ENCODE assay signal across 7 cellular contexts in genomic region chr12:112107728-112108447, GRCh38. TPM values are rescaled to one million over a fixed set of nuclear protein-coding genes. Genes with fewer than 3 reads are reported as not detected.
A peak's percentile ranks its signal among the peaks of the same experiment; 100 is the strongest.
DNase-seq lines count a peak whose midpoint lies in the region; ATAC-seq and TF ChIP-seq lines count a peak whose summit lies in the region.

No MANE protein-coding gene starts in this region.

- peak overlapping the region; percentile 86 for H4K8ac ChIP-seq in trophoblast cell (ENCODE audit: low read depth, low read length)

- CTCF ChIA-PET in activated CD8-positive, alpha-beta memory T cell treated with anti-CD3 and anti-CD28 coated beads, Interleukin-2, amount 10 ng/mL, durations not matched to agents 7 days and 5 days (lab: Charles Lee): interaction anchor here (0.8 to 1.5 kb wide), 8 partner anchors 10 to 94 kb away, joined by 3 to 7 read pairs (median 4); partner anchors contain the start of gene TRAFD1

- WGBS in trophoblast cell (ENCODE audit: extremely low coverage, insufficient coverage, insufficient read length): no CpG with 5 or more reads among the region's 23 CpGs

- peak overlapping the region; percentile 75 for H3K4me3 ChIP-seq in GM12865 (ENCODE audit: low read depth, low read length)
- H3K4me3 ChIP-seq in trophoblast cell (ENCODE audit: low read depth, low read length): peak overlapping the region; percentile 90

- no peak for ATAC-seq in activated CD8-positive, alpha-beta memory T cell treated with anti-CD3 and anti-CD28 coated beads, Interleukin-2, amount 10 ng/mL, durations not matched to agents 7 days and 5 days

- no peak for TF ChIP-seq EP300 in Ishikawa (IDR thresholded peaks at IDR 0.05; ENCODE audit: borderline replicate concordance)

- intact Hi-C loops in posterior vena cava (cut with DNase I): no loop called here

- H3K36me3 Mint-ChIP-seq in activated CD8-positive, alpha-beta memory T cell treated with anti-CD3 and anti-CD28 coated beads, Interleukin-2, amount 10 ng/mL, durations not matched to agents 7 days and 5 days: peaks cover 12% of the 10 kb centered on the region

- H2AFZ ChIP-seq in trophoblast cell (ENCODE audit: insufficient read depth, low read length, poor library complexity): peak overlapping the region; percentile 47

- H3K36me3 ChIP-seq in trophoblast cell (ENCODE audit: control insufficient read depth in 1 of 2, insufficient read depth in 2 of 2, low read length in 2 of 2): no peaks in the 10 kb centered on the region

- H4K12ac ChIP-seq in trophoblast cell (ENCODE audit: low read depth, low read length): peak overlapping the region; percentile 10

- H3K27me3 Mint-ChIP-seq in activated CD8-positive, alpha-beta memory T cell treated with anti-CD3 and anti-CD28 coated beads, Interleukin-2, amount 10 ng/mL, durations not matched to agents 7 days and 5 days: no peaks in the 10 kb centered on the region

- H3K27ac Mint-ChIP-seq in activated CD8-positive, alpha-beta memory T cell treated with anti-CD3 and anti-CD28 coated beads, Interleukin-2, amount 10 ng/mL, durations not matched to agents 7 days and 5 days: peak overlapping the region; percentile 77

- H3K18ac ChIP-seq in trophoblast cell (ENCODE audit: low read length): peak overlapping the region; percentile 67

- no peaks in the 10 kb centered on the region for H3K27me3 ChIP-seq in trophoblast cell (ENCODE audit: insufficient read depth, low read length)

- H3K23ac ChIP-seq in trophoblast cell (ENCODE audit: low read length): no peak overlapping the region

- H3K9me3 ChIP-seq in trophoblast cell (ENCODE audit: insufficient read depth, low read depth, low read length): no peaks in the 10 kb centered on the region

- H4K91ac ChIP-seq in trophoblast cell (ENCODE audit: low read depth, low read length): peak overlapping the region; percentile 79

- peaks cover 11% of the 10 kb centered on the region for H3K79me1 ChIP-seq in trophoblast cell (ENCODE audit: low read length)

- no peak overlapping the region for H2BK120ac ChIP-seq in trophoblast cell (ENCODE audit: insufficient read depth, low read length, poor library complexity)

- no peaks in the 10 kb centered on the region for H3K4me1 ChIP-seq in trophoblast cell (ENCODE audit: control insufficient read depth in 1 of 2, insufficient read depth in 2 of 2, low read length in 2 of 2)

- no peak for TF ChIP-seq CTCF in GM12865 (IDR thresholded peaks at IDR 0.05; ENCODE audit: insufficient read depth, low read depth, low read length, missing control alignments)

- no peak overlapping the region for H2BK12ac ChIP-seq in trophoblast cell (ENCODE audit: low read length)

- peak overlapping the region; percentile 88 for H3K4me2 ChIP-seq in trophoblast cell (ENCODE audit: low read length)

- DNase-seq in GM12865 (ENCODE audit: low read depth) (peak; percentile 46), globus pallidus (ENCODE audit: low spot score) (peak; percentile 25), trophoblast cell (peak in 1 of 2 donors; percentile 24), hippocampal formation (lab: John Stamatoyannopoulos, UW) (no peak), posterior vena cava (ENCODE audit: low spot score) (no peak)
- DNase-seq in activated CD8-positive, alpha-beta memory T cell treated with anti-CD3 and anti-CD28 coated beads, Interleukin-2, amount 10 ng/mL, durations not matched to agents 7 days and 5 days: peak; percentile 51

- peak overlapping the region; percentile 18 for H3K27ac ChIP-seq in trophoblast cell (ENCODE audit: low read depth, low read length)

- H3K4me1 Mint-ChIP-seq in activated CD8-positive, alpha-beta memory T cell treated with anti-CD3 and anti-CD28 coated beads, Interleukin-2, amount 10 ng/mL, durations not matched to agents 7 days and 5 days: peaks cover 43% of the 10 kb centered on the region

- peak overlapping the region; percentile 79 for H3K4me3 Mint-ChIP-seq in activated CD8-positive, alpha-beta memory T cell treated with anti-CD3 and anti-CD28 coated beads, Interleukin-2, amount 10 ng/mL, durations not matched to agents 7 days and 5 days

- peak overlapping the region; percentile 86 for H3K14ac ChIP-seq in trophoblast cell (ENCODE audit: low read length)

- H3K4ac ChIP-seq in trophoblast cell (ENCODE audit: low read depth, low read length): peak overlapping the region; percentile 80

- H3K9ac ChIP-seq in trophoblast cell (ENCODE audit: low read length): peak overlapping the region; percentile 93

- no peak overlapping the region for H2AK5ac ChIP-seq in trophoblast cell (ENCODE audit: low read length)

- H3K79me2 ChIP-seq in trophoblast cell (ENCODE audit: control insufficient read depth, insufficient read depth, low read length, poor library complexity): peaks cover 22% of the 10 kb centered on the region

- no peaks in the 10 kb centered on the region for H3K9me3 Mint-ChIP-seq in activated CD8-positive, alpha-beta memory T cell treated with anti-CD3 and anti-CD28 coated beads, Interleukin-2, amount 10 ng/mL, durations not matched to agents 7 days and 5 days (ENCODE audit: low read depth)

- TF ChIP-seq RAD21 in Ishikawa (IDR thresholded peaks at IDR 0.05; ENCODE audit: low read depth): no peak

- no peak overlapping the region for H2BK5ac ChIP-seq in trophoblast cell (ENCODE audit: low read depth, low read length, poor library complexity)

TF ChIP-seq in Ishikawa, 13 proteins besides CTCF, POLR2A, EP300 and RAD21:
- TF ChIP-seq CEBPB (IDR thresholded peaks at IDR 0.05): no peak
- peak; percentile 70; the same call in 1 of the 2 replicates for TF ChIP-seq MAX (IDR thresholded peaks at IDR 0.05)
- no peak for TF ChIP-seq FOXM1 (IDR thresholded peaks at IDR 0.05; ENCODE audit: borderline replicate concordance, low read depth)

RNA-seq across cellular contexts. Expression of gene NAA25, which starts 0.7 kb away (rescaled TPM):
- 10 to 100 TPM; 30.2 to 32.1 TPM for total RNA-seq in activated CD8-positive, alpha-beta memory T cell treated with anti-CD3 and anti-CD28 coated beads, Interleukin-2, amount 10 ng/mL, durations not matched to agents 7 days and 5 days
- 17.0 and 19.3 TPM in 2 replicates for polyA plus RNA-seq in trophoblast cell (2013)
- 10 to 100 TPM; 22.3 to 22.8 TPM for total RNA-seq in posterior vena cava

RNA-seq across cellular contexts. Expression of gene TRAFD1, which starts 17.5 kb away (rescaled TPM):
- 10 to 100 TPM; 52.1 to 56.8 TPM for total RNA-seq in activated CD8-positive, alpha-beta memory T cell treated with anti-CD3 and anti-CD28 coated beads, Interleukin-2, amount 10 ng/mL, durations not matched to agents 7 days and 5 days
- 15.0 and 16.1 TPM in 2 replicates for polyA plus RNA-seq in trophoblast cell (2013)
- 10 to 100 TPM; 23.5 to 24.0 TPM for total RNA-seq in posterior vena cava

Comparison
In these comparisons a context has a peak if more than half of its experiments do, and no peak if none do; other contexts are left out.
1. DNase-seq: peak in GM12865 (single experiment), activated CD8-positive, alpha-beta memory T cell treated with anti-CD3 and anti-CD28 coated beads, Interleukin-2, amount 10 ng/mL, durations not matched to agents 7 days and 5 days (single experiment) and globus pallidus (single experiment); none in hippocampal formation (0 of 2) and posterior vena cava (single experiment).